ENCODE assay signal across 9 cellular contexts in the genomic region with DNA sequence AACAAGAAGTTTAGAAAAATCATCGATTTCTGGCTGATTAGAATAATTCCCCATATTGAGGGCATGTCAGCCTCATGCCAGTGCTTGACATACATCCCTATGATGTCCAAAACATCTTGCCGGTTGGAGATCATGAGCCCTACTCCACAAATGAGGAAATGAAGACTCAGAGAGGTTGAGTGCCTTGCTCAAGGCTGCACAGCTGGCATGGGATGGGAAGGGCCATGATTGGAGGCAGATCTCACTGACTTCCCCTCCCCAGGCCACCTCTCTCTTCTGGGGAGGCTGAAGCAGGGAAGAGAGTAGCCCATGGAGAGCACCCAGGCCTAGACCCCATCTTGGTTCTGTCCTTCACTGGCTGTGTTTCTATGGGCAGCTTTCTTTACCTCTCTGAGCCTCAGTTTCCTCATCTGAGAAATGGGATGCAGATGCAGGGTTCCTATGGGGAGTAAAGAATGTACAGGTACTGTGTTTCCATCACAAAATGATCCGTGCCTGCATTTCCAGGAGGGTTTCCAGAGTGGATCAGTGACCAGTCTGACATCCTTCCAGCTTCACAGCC.
"Had no signal": no experiment of that assay in that cellular context is flagged by ENCODE, and none has a peak within 500 bp of the region (broad histone marks: within the 10 kb centered on the region; RNA-seq: fewer than 3 reads in every experiment).

No MANE protein-coding gene starts in this region.

- DNase-seq: H9, HCEC 1CT, HFFc6, KG1 had no signal

- H3K4me2 ChIP-seq: GM23338 had no signal

- H3K4me3 ChIP-seq: GM23338 had no signal

- ATAC-seq: GM23338 had no signal

- FAIRE-seq: H1, H54, HTR-8/SVneo had no signal

- H3K27ac ChIP-seq: HL-60 had no signal
